ENCODE assay signal across 31 cellular contexts in genomic region chr14:79295385-79295784, GRCh38.
"Had no signal": no experiment of that assay in that cellular context is flagged by ENCODE, and none has a peak within 500 bp of the region (broad histone marks: within the 10 kb centered on the region; RNA-seq: fewer than 3 reads in every experiment).

No MANE protein-coding gene starts in this region.

- ATAC-seq: Panc1, Right ventricle myocardium inferior had no signal

- H3K4me3 ChIP-seq: MG63, PC-9, SJCRH30, SK-N-MC had no signal

- H3K4me1 ChIP-seq: SJCRH30 had no signal

- H3K36me3 ChIP-seq: MG63, SJCRH30 had no signal

- H3K27me3 ChIP-seq: MG63, SJCRH30 had no signal

- H3K27ac ChIP-seq: PC-9, RWPE1, SJCRH30, SK-N-MC had no signal

- H3K9me3 ChIP-seq: MG63, SJCRH30 had no signal

- DNase-seq: Kasumi-1, MG63, NCI-H1048, NCI-H1092 treated with DMSO at 0.1 percent for 48 hours, NCI-H1105 treated with DMSO at 0.1 percent for 48 hours, NCI-H1417, NCI-H1436, NCI-H146, NCI-H1694, NCI-H187, NCI-H1930, NCI-H2029 treated with DMSO at 0.1 percent for 48 hours, NCI-H2081 treated with DMSO at 0.1 percent for 48 hours, NCI-H2107, NCI-H2171, NCI-H226, NCI-H446 treated with DMSO at 0.1 percent for 48 hours, NCI-H510A, NCI-H524, NCI-H526, NCI-H69, NCI-H748 treated with DMSO at 0.1 percent for 48 hours, NCI-H82, PC-9, SHP77, SIG-M5, SJCRH30 had no signal
